In genomic region chr4:17576932-17577659, GRCh38 we compare ENCODE assay signal across 8 cellular contexts. TPM values are rescaled to one million over a fixed set of nuclear protein-coding genes. Genes with fewer than 3 reads are reported as not detected.
DNase-seq lines count a peak whose midpoint lies in the region; ATAC-seq and TF ChIP-seq lines count a peak whose summit lies in the region.

Gene LAP3 (plus strand): TSS chr4:17577198. CDS start chr4:17577466, 268 bp downstream.

- no peaks in the 10 kb centered on the region for H3K36me3 Mint-ChIP-seq in IgD-negative memory B cell

- H3K4me3 ChIP-seq in epithelial cell of proximal tubule (ENCODE audit: low read depth, low read length), result peak within 1 kb of the TSS; percentile 94

- peak within 1 kb of the TSS; percentile 92 to 97 (median 93) for H3K27ac Mint-ChIP-seq in IgD-negative memory B cell

- no peaks in the 10 kb centered on the region for H3K27me3 Mint-ChIP-seq in IgD-negative memory B cell

- TF ChIP-seq CTCF in epithelial cell of proximal tubule (conservative IDR thresholded peaks at IDR 0.05; ENCODE audit: low read depth, low read length), result peak; percentile 1

- peaks cover 13 to 20% (median 17%) of the 10 kb centered on the region in 3 donors for H3K4me1 Mint-ChIP-seq in IgD-negative memory B cell

- DNase-seq in DMS114 treated with DMSO at 0.1 percent for 48 hours (lab: John Stamatoyannopoulos, UW; ENCODE audit: unreplicated experiment) (peak; percentile 83), OCI-M2 (lab: John Stamatoyannopoulos, UW; ENCODE audit: unreplicated experiment) (peak; percentile 49), epithelial cell of proximal tubule (ENCODE audit: low read depth) (peak; percentile 59), mucosa of gallbladder (ENCODE audit: low spot score) (peak; percentile 99)
- peak; percentile 100 for DNase-seq in activated T-cell treated with anti-CD3 and anti-CD28 coated beads, Interleukin-2, amount 50 U/mL, for 1 hour
- DNase-seq in stimulated activated CD8-positive, alpha-beta memory T cell treated with anti-CD3 and anti-CD28 coated beads, Interleukin-4, amount 100 ng/mL, for 4 hours (ENCODE audit: low read depth in 2 of 2, low spot score in 1 of 2), result peak; percentile 94 to 100

- H3K4me3 Mint-ChIP-seq in IgD-negative memory B cell, result peak within 1 kb of the TSS; percentile 87 to 97 (median 92)

- no peaks in the 10 kb centered on the region for H3K9me3 Mint-ChIP-seq in IgD-negative memory B cell

- ATAC-seq in GM21529 (IDR thresholded peaks at IDR 0.05; ENCODE audit: unreplicated experiment), result peak; percentile 80

RNA-seq across cellular contexts. Expression of gene LAP3, which starts in this region (rescaled TPM):
- polyA plus RNA-seq in IgD-negative memory B cell, result 47.6 TPM
- 75.8 and 88.1 TPM in 2 replicates for total RNA-seq in epithelial cell of proximal tubule
- 72.1 TPM for total RNA-seq in mucosa of gallbladder

Comparison
In these comparisons a context has a peak if more than half of its experiments do, and no peak if none do; other contexts are left out.
1. Peak in every context shown above with its lines: DNase-seq, ATAC-seq and H3K4me3 ChIP-seq.
2. DNase-seq: peak in every context shown above with its lines; median percentile 100 in activated T-cell treated with anti-CD3 and anti-CD28 coated beads, Interleukin-2, amount 50 U/mL, for 1 hour; 99 in mucosa of gallbladder; 97 in stimulated activated CD8-positive, alpha-beta memory T cell treated with anti-CD3 and anti-CD28 coated beads, Interleukin-4, amount 100 ng/mL, for 4 hours; 83 in DMS114 treated with DMSO at 0.1 percent for 48 hours; 59 in epithelial cell of proximal tubule; 49 in OCI-M2.